Comparison of ENCODE assay signal across 12 cellular contexts in the genomic region with DNA sequence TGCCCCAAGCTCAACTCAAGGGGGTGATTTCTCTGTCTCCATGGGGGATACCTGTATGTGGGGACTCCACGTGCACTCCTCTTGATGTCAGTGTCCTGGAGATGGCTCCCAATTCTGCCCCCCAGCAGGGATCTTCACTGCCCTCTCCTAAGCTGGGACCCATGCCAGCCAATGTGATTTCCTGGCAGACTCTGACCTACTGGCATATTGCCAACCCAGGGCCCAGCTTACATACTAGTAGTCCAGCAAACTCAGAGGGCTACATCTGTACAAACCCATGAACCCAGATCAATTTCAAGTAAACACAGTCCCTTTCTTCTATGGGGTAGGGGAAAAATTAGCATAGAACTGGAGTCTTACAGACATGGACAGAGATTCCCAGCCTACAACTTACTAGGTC. TPM values are rescaled to one million over a fixed set of nuclear protein-coding genes. Genes with fewer than 3 reads are reported as not detected.
DNase-seq lines count a peak whose midpoint lies in the region; ATAC-seq and TF ChIP-seq lines count a peak whose summit lies in the region.
"Had no signal": no experiment of that assay in that cellular context is flagged by ENCODE, and none has a peak within 500 bp of the region (broad histone marks: within the 10 kb centered on the region; RNA-seq: fewer than 3 reads in every experiment).

No MANE protein-coding gene starts in this region.

- no peak overlapping the region for H3K4ac ChIP-seq in trophoblast cell (ENCODE audit: low read depth, low read length)

- H3K36me3 Mint-ChIP-seq in stimulated activated effector memory CD8-positive, alpha-beta T cell treated with anti-CD3 and anti-CD28 coated beads, Interleukin-12 subunit alpha, Interleukin-12 subunit beta, amount 100 ng/mL, for 72 hours: no peaks in the 10 kb centered on the region
- H3K36me3 Mint-ChIP-seq: activated naive CD8-positive, alpha-beta T cell treated with anti-CD3 and anti-CD28 coated beads, Interleukin-2, amount 10 ng/mL, durations not matched to agents 7 days and 5 days had no signal

- WGBS in trophoblast cell (ENCODE audit: extremely low coverage, insufficient coverage, insufficient read length): no CpG with 5 or more reads among the region's 1 CpG

- TF ChIP-seq POLR2A in Peyer's patch (IDR thresholded peaks at IDR 0.05): no peak

- TF ChIP-seq CTCF in Peyer's patch (IDR thresholded peaks at IDR 0.05): no peak

- intact Hi-C loops in Right ventricle myocardium superior (cut with DNase I): no loop called here

- H3K79me2 ChIP-seq in trophoblast cell (ENCODE audit: control insufficient read depth, insufficient read depth, low read length, poor library complexity): peaks cover 2% of the 10 kb centered on the region

- no peak overlapping the region for H3K18ac ChIP-seq in trophoblast cell (ENCODE audit: low read length)

- H3K4me1 Mint-ChIP-seq in stimulated activated effector memory CD8-positive, alpha-beta T cell treated with anti-CD3 and anti-CD28 coated beads, Interleukin-12 subunit alpha, Interleukin-12 subunit beta, amount 100 ng/mL, for 72 hours: no peaks in the 10 kb centered on the region
- H3K4me1 Mint-ChIP-seq: activated naive CD8-positive, alpha-beta T cell treated with anti-CD3 and anti-CD28 coated beads, Interleukin-2, amount 10 ng/mL, durations not matched to agents 7 days and 5 days had no signal

- no peak overlapping the region for H4K91ac ChIP-seq in trophoblast cell (ENCODE audit: low read depth, low read length)

- no peak overlapping the region for H4K12ac ChIP-seq in trophoblast cell (ENCODE audit: low read depth, low read length)

- no peak overlapping the region for H3K14ac ChIP-seq in trophoblast cell (ENCODE audit: low read length)

- H3K23ac ChIP-seq in trophoblast cell (ENCODE audit: low read length): no peak overlapping the region

- no peak overlapping the region for H3K27ac Mint-ChIP-seq in stimulated activated effector memory CD8-positive, alpha-beta T cell treated with anti-CD3 and anti-CD28 coated beads, Interleukin-12 subunit alpha, Interleukin-12 subunit beta, amount 100 ng/mL, for 72 hours
- H3K27ac Mint-ChIP-seq: activated naive CD8-positive, alpha-beta T cell treated with anti-CD3 and anti-CD28 coated beads, Interleukin-2, amount 10 ng/mL, durations not matched to agents 7 days and 5 days; B cell had no signal

- H2AFZ ChIP-seq in trophoblast cell (ENCODE audit: insufficient read depth, low read length, poor library complexity): no peak overlapping the region

- H3K4me1 ChIP-seq in Peyer's patch (peaks cover 0 to 28% (median 0%) of the 10 kb centered on the region in 4 donors), trophoblast cell (ENCODE audit: control insufficient read depth in 1 of 2, insufficient read depth in 2 of 2, low read length in 2 of 2) (peaks cover 4 to 9% of the 10 kb centered on the region in 2 experiments)

- peak; percentile 8 for DNase-seq in EL
- peak in 2 of 3 donors; percentile 71 to 86 for DNase-seq in Peyer's patch
- DNase-seq in Right ventricle myocardium superior: peak; percentile 78
- peak; percentile 31 for DNase-seq in renal cortical epithelial cell (ENCODE audit: low read depth)
- no peak for DNase-seq in stimulated activated effector memory CD8-positive, alpha-beta T cell treated with anti-CD3 and anti-CD28 coated beads, Interleukin-12 subunit alpha, Interleukin-12 subunit beta, amount 100 ng/mL, for 72 hours (ENCODE audit: low spot score in 2 of 2)
- no peak for DNase-seq in trophoblast cell
- DNase-seq: activated naive CD8-positive, alpha-beta T cell treated with anti-CD3 and anti-CD28 coated beads, Interleukin-2, amount 10 ng/mL, durations not matched to agents 7 days and 5 days; effector CD8-positive, alpha-beta T cell; T1000 had no signal

- H3K4me3 ChIP-seq in Peyer's patch: no peak overlapping the region
- no peak overlapping the region for H3K4me3 ChIP-seq in trophoblast cell (ENCODE audit: low read depth, low read length)

- H2BK5ac ChIP-seq in trophoblast cell (ENCODE audit: low read depth, low read length, poor library complexity): no peak overlapping the region

- H3K27me3 ChIP-seq in Peyer's patch (no peaks in the 10 kb centered on the region), trophoblast cell (ENCODE audit: insufficient read depth, low read length) (no peaks in the 10 kb centered on the region)

- H3K9me3 Mint-ChIP-seq in stimulated activated effector memory CD8-positive, alpha-beta T cell treated with anti-CD3 and anti-CD28 coated beads, Interleukin-12 subunit alpha, Interleukin-12 subunit beta, amount 100 ng/mL, for 72 hours: no peaks in the 10 kb centered on the region
- H3K9me3 Mint-ChIP-seq: activated naive CD8-positive, alpha-beta T cell treated with anti-CD3 and anti-CD28 coated beads, Interleukin-2, amount 10 ng/mL, durations not matched to agents 7 days and 5 days had no signal

- no peak overlapping the region for H2BK12ac ChIP-seq in trophoblast cell (ENCODE audit: low read length)

- H3K79me1 ChIP-seq in trophoblast cell (ENCODE audit: low read length): no peaks in the 10 kb centered on the region

- H3K9ac ChIP-seq in trophoblast cell (ENCODE audit: low read length): no peak overlapping the region

- H3K4me3 Mint-ChIP-seq in stimulated activated effector memory CD8-positive, alpha-beta T cell treated with anti-CD3 and anti-CD28 coated beads, Interleukin-12 subunit alpha, Interleukin-12 subunit beta, amount 100 ng/mL, for 72 hours: no peak overlapping the region
- H3K4me3 Mint-ChIP-seq: activated naive CD8-positive, alpha-beta T cell treated with anti-CD3 and anti-CD28 coated beads, Interleukin-2, amount 10 ng/mL, durations not matched to agents 7 days and 5 days; B cell had no signal

- H2AK5ac ChIP-seq in trophoblast cell (ENCODE audit: low read length): no peak overlapping the region

- no peak overlapping the region for H2BK120ac ChIP-seq in trophoblast cell (ENCODE audit: insufficient read depth, low read length, poor library complexity)

- no peak overlapping the region for H4K8ac ChIP-seq in trophoblast cell (ENCODE audit: low read depth, low read length)

- no peak overlapping the region for H3K4me2 ChIP-seq in trophoblast cell (ENCODE audit: low read length)

- peak overlapping the region in 2 of 4 donors; percentile 25 to 88 for H3K27ac ChIP-seq in Peyer's patch
- H3K27ac ChIP-seq in trophoblast cell (ENCODE audit: low read depth, low read length): no peak overlapping the region

- peak; percentile 57 for ATAC-seq in Right ventricle myocardium superior (ENCODE audit: poor library complexity)
- no peak for ATAC-seq in GM19463 (IDR thresholded peaks at IDR 0.05; ENCODE audit: unreplicated experiment)
- no peak for ATAC-seq in HG03025 (IDR thresholded peaks at IDR 0.05; ENCODE audit: low FRiP score, unreplicated experiment)
- no peak for ATAC-seq in stimulated activated effector memory CD8-positive, alpha-beta T cell treated with anti-CD3 and anti-CD28 coated beads, Interleukin-12 subunit alpha, Interleukin-12 subunit beta, amount 100 ng/mL, for 72 hours

- no peaks in the 10 kb centered on the region for H3K9me3 ChIP-seq in Peyer's patch
- peaks cover 4% of the 10 kb centered on the region for H3K9me3 ChIP-seq in trophoblast cell (ENCODE audit: insufficient read depth, low read depth, low read length)

- H3K36me3 ChIP-seq in Peyer's patch (no peaks in the 10 kb centered on the region), trophoblast cell (ENCODE audit: control insufficient read depth in 1 of 2, insufficient read depth in 2 of 2, low read length in 2 of 2) (no peaks in the 10 kb centered on the region)

RNA-seq across cellular contexts. Expression of a gene that starts 26.2 kb away (rescaled TPM):
- total RNA-seq in Peyer's patch: 10 to 100 TPM; 17.1 to 40.1 (median 24.9) TPM
- total RNA-seq in Right ventricle myocardium superior: 50.2 TPM
- total RNA-seq in renal cortical epithelial cell: 57.0 and 92.9 TPM in 2 replicates
- 33.4 and 35.8 TPM in 2 replicates for polyA plus RNA-seq in trophoblast cell (2013)

Comparison
In these comparisons a context has a peak if more than half of its experiments do, and no peak if none do; other contexts are left out.
1. DNase-seq: peak in EL (single experiment), Peyer's patch (2 of 3), Right ventricle myocardium superior (single experiment) and renal cortical epithelial cell (single experiment); none in stimulated activated effector memory CD8-positive, alpha-beta T cell treated with anti-CD3 and anti-CD28 coated beads, Interleukin-12 subunit alpha, Interleukin-12 subunit beta, amount 100 ng/mL, for 72 hours (0 of 2) and trophoblast cell (0 of 2).